In the genomic region with DNA sequence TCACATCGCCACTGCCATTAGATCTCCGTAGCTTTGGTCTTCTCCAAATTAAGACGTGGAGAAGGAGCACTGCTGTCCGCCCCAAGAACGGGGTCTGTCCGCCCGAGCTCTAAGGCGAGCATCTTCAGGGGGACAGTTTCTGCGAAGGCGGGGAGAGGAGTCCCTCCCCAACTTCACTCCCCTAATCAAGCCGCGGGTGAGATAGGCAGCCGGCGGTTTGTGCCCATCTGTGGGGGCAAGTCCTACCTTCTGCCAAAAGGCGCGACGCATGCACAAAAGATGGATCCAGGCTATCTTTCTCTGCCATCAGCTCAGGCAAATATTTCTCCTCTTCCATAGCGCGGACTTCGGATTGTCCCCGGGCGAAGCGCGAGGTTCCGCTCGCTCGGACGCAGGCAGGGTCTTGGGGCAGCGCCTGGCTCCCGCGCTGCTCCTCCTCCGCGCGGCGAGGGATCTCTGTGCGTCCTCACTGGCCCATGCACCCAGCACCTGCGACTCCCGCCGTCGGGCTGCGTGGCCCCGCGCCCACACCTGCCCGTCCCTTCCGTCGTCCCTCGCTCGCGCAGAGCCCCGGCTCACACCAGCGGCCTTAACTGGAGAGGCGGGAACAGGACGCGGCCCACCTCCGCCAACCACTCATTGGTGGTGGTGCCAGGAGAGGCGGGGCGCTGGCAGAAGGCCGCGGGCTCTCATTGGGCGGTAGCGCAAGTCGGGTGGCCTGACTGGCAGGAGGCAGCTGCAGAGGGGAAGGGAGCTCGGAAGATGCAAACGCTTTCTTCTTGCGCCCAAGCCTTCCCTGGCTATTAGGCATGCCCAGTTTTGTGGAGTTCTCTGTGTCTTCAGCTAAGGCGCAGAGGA, we compare ENCODE assay signal across 8 cellular contexts. TPM values are rescaled to one million over a fixed set of nuclear protein-coding genes. Genes with fewer than 3 reads are reported as not detected.
DNase-seq lines count a peak whose midpoint lies in the region; ATAC-seq, FAIRE-seq and TF ChIP-seq lines count a peak whose summit lies in the region.

TSS of gene KHDRBS2 (minus strand) at position 614 of the 858 bp plus-strand sequence.

- no peak for TF ChIP-seq CTCF in HepG2 (CRISPR knock-in tag; IDR thresholded peaks at IDR 0.05)

- ATAC-seq in GM19324 (IDR thresholded peaks at IDR 0.05; ENCODE audit: low FRiP score, unreplicated experiment) (peak; percentile 100), HG03175 (IDR thresholded peaks at IDR 0.05; ENCODE audit: unreplicated experiment) (peak; percentile 100), HepG2 (peak; percentile 99)
- ATAC-seq in stimulated activated memory B cell treated with anti-CD40 and anti-IgM and Interleukin-4, amounts not matched to agents 10 μg/mL and 1 μg/mL and 100 μg/mL, for 72 hours = peak; percentile 100

- no peaks in the 10 kb centered on the region for H3K9me3 Mint-ChIP-seq in stimulated activated memory B cell treated with anti-CD40 and anti-IgM and Interleukin-4, amounts not matched to agents 10 μg/mL and 1 μg/mL and 100 μg/mL, for 72 hours

- no peaks in the 10 kb centered on the region for H3K36me3 ChIP-seq in HepG2 (replicated peaks in 1 of 2; ENCODE audit: control insufficient read depth in 1 of 2, insufficient read depth in 2 of 2, low read length in 2 of 2)

- peak within 1 kb of the TSS; percentile 3; the same call in 1 of the 2 replicates for H3K4me2 ChIP-seq in HepG2 (ENCODE audit: low read depth, low read length)

- DNase-seq in COR-L47 (lab: John Stamatoyannopoulos, UW) (peak; percentile 92), NCI-H82 treated with DMSO at 0.1 percent for 48 hours (lab: John Stamatoyannopoulos, UW; ENCODE audit: unreplicated experiment) (peak; percentile 81), HepG2 (ENCODE audit: low spot score) (peak; percentile 3), SIG-M5 treated with dmso at 0.1 percent for 504 hours (lab: John Stamatoyannopoulos, UW; ENCODE audit: unreplicated experiment) (no peak)

- CTCF ChIA-PET in HepG2 (lab: Yijun Ruan, JAX; ENCODE audit: low intra/inter-chr PET ratio, low total read pairs) = no interaction called here

- H3K27me3 ChIP-seq in HepG2 (ENCODE audit: control insufficient read depth in 1 of 2, insufficient read depth in 2 of 2, low read length in 2 of 2) = peaks cover 2 to 13% of the 10 kb centered on the region in 2 experiments; a peak in 4 of 5 replicates

- WGBS in HepG2 (ENCODE audit: low lambda C conversion rate) = 28% methylated on average over 34 of the region's 66 CpGs

- no peaks in the 10 kb centered on the region for H3K36me3 Mint-ChIP-seq in stimulated activated memory B cell treated with anti-CD40 and anti-IgM and Interleukin-4, amounts not matched to agents 10 μg/mL and 1 μg/mL and 100 μg/mL, for 72 hours

- intact Hi-C loops in HepG2 (cut with micrococcal nuclease; ENCODE audit: unreplicated experiment) = no loop called here

- no peaks in the 10 kb centered on the region for H3K27me3 Mint-ChIP-seq in stimulated activated memory B cell treated with anti-CD40 and anti-IgM and Interleukin-4, amounts not matched to agents 10 μg/mL and 1 μg/mL and 100 μg/mL, for 72 hours

- in situ Hi-C loops in HepG2 (cut with HindIII; ENCODE audit: extremely low pct_ligation_motif_present, low pct_unique_long_range_greater_than_20kb) = no loop called here

- TF ChIP-seq EP300 in HepG2 (IDR thresholded peaks at IDR 0.05; ENCODE audit: low read depth in 2 of 2, low read length in 2 of 2) (no peak), HepG2 (CRISPR knock-in tag; IDR thresholded peaks at IDR 0.05; ENCODE audit: borderline replicate concordance) (no peak)

- peak within 1 kb of the TSS in 1 of 3 experiments; percentile 17; a peak in 1 of 6 replicates for H3K4me3 ChIP-seq in HepG2 (replicated peaks in 1 of 3; ENCODE audit: insufficient read depth in 1 of 3, low read depth in 2 of 3, low read length in 3 of 3)

- FAIRE-seq in HepG2 (lab: Jason Lieb, UNC) = no peak

- no peak within 1 kb of the TSS for H3K9ac ChIP-seq in HepG2 (ENCODE audit: insufficient read depth, low read depth, low read length)

- H3K27ac Mint-ChIP-seq in stimulated activated memory B cell treated with anti-CD40 and anti-IgM and Interleukin-4, amounts not matched to agents 10 μg/mL and 1 μg/mL and 100 μg/mL, for 72 hours = peak within 1 kb of the TSS; percentile 74

- no peaks in the 10 kb centered on the region for H4K20me1 ChIP-seq in HepG2 (ENCODE audit: insufficient read depth, low read length)

- no peak within 1 kb of the TSS for H2AFZ ChIP-seq in HepG2 (ENCODE audit: low read length)

- H3K4me3 Mint-ChIP-seq in stimulated activated memory B cell treated with anti-CD40 and anti-IgM and Interleukin-4, amounts not matched to agents 10 μg/mL and 1 μg/mL and 100 μg/mL, for 72 hours = peak within 1 kb of the TSS; percentile 94

- H3K27ac ChIP-seq in cingulate gyrus (ENCODE audit: low read depth, low read length) = peak within 1 kb of the TSS; percentile 42
- H3K27ac ChIP-seq in HepG2 (ENCODE audit: extremely low read length, insufficient read depth, low read length) = no peak within 1 kb of the TSS

- H3K4me1 Mint-ChIP-seq in stimulated activated memory B cell treated with anti-CD40 and anti-IgM and Interleukin-4, amounts not matched to agents 10 μg/mL and 1 μg/mL and 100 μg/mL, for 72 hours = peaks cover 26% of the 10 kb centered on the region

- no peaks in the 10 kb centered on the region for H3K79me2 ChIP-seq in HepG2 (ENCODE audit: insufficient read depth, low read length)

- BruUV-seq in HepG2 (replicated peaks; lab: Mats Ljungman, UMichigan) = no TSS peak

- no peak for TF ChIP-seq RAD21 in HepG2 (CRISPR knock-in tag; IDR thresholded peaks at IDR 0.05)

- no peaks in the 10 kb centered on the region for H3K9me3 ChIP-seq in HepG2 (ENCODE audit: low read length)

- POLR2A ChIA-PET in HepG2 (lab: Yijun Ruan, JAX) = no interaction called here

- TF ChIP-seq POLR2A in HepG2 (IDR thresholded peaks at IDR 0.05; ENCODE audit: insufficient read depth in 1 of 2, low read depth in 2 of 2, low read length in 2 of 2) = no peak

- no peaks in the 10 kb centered on the region for H3K4me1 ChIP-seq in HepG2 (ENCODE audit: insufficient read depth, low read length)

TF ChIP-seq in HepG2, 621 proteins besides CTCF, POLR2A, EP300 and RAD21 (continues in another document):
- TF ChIP-seq NFYC (CRISPR knock-in tag; IDR thresholded peaks at IDR 0.05) (peak; percentile 84), ZNF3 (CRISPR knock-in tag; IDR thresholded peaks at IDR 0.05) (no peak), SP4 (CRISPR knock-in tag; IDR thresholded peaks at IDR 0.05) (peak; percentile 95), TP53 (CRISPR knock-in tag; conservative IDR thresholded peaks at IDR 0.05) (no peak), ZNF644 (CRISPR knock-in tag; IDR thresholded peaks at IDR 0.05; ENCODE audit: low read depth) (no peak), HDAC1 (CRISPR knock-in tag; IDR thresholded peaks at IDR 0.05) (no peak), ZNF557 (CRISPR knock-in tag; IDR thresholded peaks at IDR 0.05) (no peak), HNF4G (IDR thresholded peaks at IDR 0.05; ENCODE audit: borderline replicate concordance, low read depth, low read length) (no peak), HNF4G (CRISPR knock-in tag; IDR thresholded peaks at IDR 0.05; ENCODE audit: borderline replicate concordance, low read depth) (no peak)
- TF ChIP-seq, protein P1, sequence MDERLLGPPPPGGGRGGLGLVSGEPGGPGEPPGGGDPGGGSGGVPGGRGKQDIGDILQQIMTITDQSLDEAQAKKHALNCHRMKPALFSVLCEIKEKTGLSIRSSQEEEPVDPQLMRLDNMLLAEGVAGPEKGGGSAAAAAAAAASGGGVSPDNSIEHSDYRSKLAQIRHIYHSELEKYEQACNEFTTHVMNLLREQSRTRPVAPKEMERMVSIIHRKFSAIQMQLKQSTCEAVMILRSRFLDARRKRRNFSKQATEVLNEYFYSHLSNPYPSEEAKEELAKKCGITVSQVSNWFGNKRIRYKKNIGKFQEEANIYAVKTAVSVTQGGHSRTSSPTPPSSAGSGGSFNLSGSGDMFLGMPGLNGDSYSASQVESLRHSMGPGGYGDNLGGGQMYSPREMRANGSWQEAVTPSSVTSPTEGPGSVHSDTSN (CRISPR knock-in tag; IDR thresholded peaks at IDR 0.05) = peak; percentile 76
- TF ChIP-seq, protein P2, sequence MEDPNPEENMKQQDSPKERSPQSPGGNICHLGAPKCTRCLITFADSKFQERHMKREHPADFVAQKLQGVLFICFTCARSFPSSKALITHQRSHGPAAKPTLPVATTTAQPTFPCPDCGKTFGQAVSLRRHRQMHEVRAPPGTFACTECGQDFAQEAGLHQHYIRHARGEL (CRISPR knock-in tag; IDR thresholded peaks at IDR 0.05) = 0 out of 2 replicates have a peak, but pooled peaks have one; percentile 40

RNA-seq across cellular contexts. Expression of gene KHDRBS2, which starts in this region (rescaled TPM):
- total RNA-seq in HepG2 (2016; rRNA removed; fragmentation: Illumina TruSeq; extraction: Trizol) = not detected in 2 replicates
- total RNA-seq in HepG2 (2016; cell fraction: cytosol; rRNA removed; fragmentation: Illumina TruSeq; extraction: Trizol; ENCODE audit: low read depth) = not detected in 2 replicates
- total RNA-seq in HepG2 (2016; cell fraction: insoluble cytoplasmic fraction; rRNA removed; fragmentation: Illumina TruSeq; extraction: Trizol) = not detected in 2 replicates
- total RNA-seq in HepG2 (2016; cell fraction: membrane; rRNA removed; fragmentation: Illumina TruSeq; extraction: Trizol) = not detected in 2 replicates
- not detected in 2 replicates for total RNA-seq in HepG2 (2016; cell fraction: nucleus; rRNA removed; fragmentation: Illumina TruSeq; extraction: Trizol)
- polyA plus RNA-seq in HepG2 (2011; rRNA removed) = not detected in 2 replicates
- polyA plus RNA-seq in HepG2 (2011; cell fraction: cytosol; rRNA removed) = not detected in 2 replicates
- polyA plus RNA-seq in HepG2 (2011; cell fraction: nucleus; rRNA removed) = not detected in 2 replicates
- polyA plus RNA-seq in HepG2 (2012) = not detected in 2 replicates
- polyA plus RNA-seq in HepG2 (2016; cell fraction: cytosol; fragmentation: Illumina TruSeq; extraction: Trizol; ENCODE audit: low read depth) = not detected in 2 replicates
- polyA plus RNA-seq in HepG2 (2016; cell fraction: insoluble cytoplasmic fraction; fragmentation: Illumina TruSeq; extraction: Trizol; ENCODE audit: low read depth) = not detected in 2 replicates
- polyA plus RNA-seq in HepG2 (2016; cell fraction: membrane; fragmentation: Illumina TruSeq; extraction: Trizol; ENCODE audit: low read depth) = not detected in 2 replicates
- polyA plus RNA-seq in HepG2 (2016; cell fraction: nucleus; fragmentation: Illumina TruSeq; extraction: Trizol; ENCODE audit: insufficient read depth, low read depth) = not detected in 2 replicates
- polyA minus RNA-seq in HepG2 (2011; rRNA and poly(A)+ RNA removed; ENCODE audit: low replicate concordance) = not detected in 2 replicates
- polyA minus RNA-seq in HepG2 (2011; cell fraction: cytosol; rRNA and poly(A)+ RNA removed) = not detected in 2 replicates
- not detected in 2 replicates for polyA minus RNA-seq in HepG2 (2011; cell fraction: nucleus; rRNA and poly(A)+ RNA removed)

Comparison
In these comparisons a context has a peak if more than half of its experiments do, and no peak if none do; other contexts are left out.
1. Peak in DNase-seq, ATAC-seq and H3K4me2 ChIP-seq in HepG2; RNA of the gene not detected or under 1 TPM.